Comparison of ENCODE assay signal across 9 cellular contexts in the genomic region with DNA sequence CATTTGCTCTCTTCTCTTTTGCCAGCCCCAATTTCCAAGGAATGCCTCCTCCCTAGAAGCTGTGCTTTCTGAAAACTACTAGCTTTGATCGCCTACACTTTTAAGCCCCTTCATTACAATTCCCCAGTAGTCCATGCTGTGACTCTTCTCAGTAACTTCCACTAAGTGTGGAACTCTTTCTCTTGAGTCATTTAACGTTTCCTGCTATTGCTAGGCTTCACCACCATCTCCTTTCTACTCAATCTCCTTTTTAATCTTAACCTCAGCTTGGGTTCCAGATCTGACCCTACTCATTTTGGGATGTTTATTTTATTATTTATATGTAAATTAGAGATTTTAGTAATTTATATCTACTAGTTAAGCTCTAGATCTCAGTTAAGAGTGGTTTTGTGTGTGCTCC.
"Had no signal": no experiment of that assay in that cellular context is flagged by ENCODE, and none has a peak within 500 bp of the region (broad histone marks: within the 10 kb centered on the region; RNA-seq: fewer than 3 reads in every experiment).

No MANE protein-coding gene starts in this region.

- H3K9me3 ChIP-seq: HAP-1 had no signal

- ATAC-seq: GM23338, HCT116 had no signal

- H3K9me3 Mint-ChIP-seq: HFFc6 had no signal

- H3K27ac ChIP-seq: GM23248 had no signal

- H3K4me3 ChIP-seq: GM23248, GM23338, HAP-1 had no signal

- H3K36me3 ChIP-seq: HAP-1 had no signal

- H3K9ac ChIP-seq: GM23248 had no signal

- H3K4me3 Mint-ChIP-seq: GM23338, H9, HFFc6 had no signal

- H3K27ac Mint-ChIP-seq: GM23338, H9, HFFc6 had no signal

- DNase-seq: GM23248, GOT3, H7, H9, HCEC 1CT, HFFc6 had no signal
